15 cellular contexts compared by ENCODE assay signal in the genomic region with DNA sequence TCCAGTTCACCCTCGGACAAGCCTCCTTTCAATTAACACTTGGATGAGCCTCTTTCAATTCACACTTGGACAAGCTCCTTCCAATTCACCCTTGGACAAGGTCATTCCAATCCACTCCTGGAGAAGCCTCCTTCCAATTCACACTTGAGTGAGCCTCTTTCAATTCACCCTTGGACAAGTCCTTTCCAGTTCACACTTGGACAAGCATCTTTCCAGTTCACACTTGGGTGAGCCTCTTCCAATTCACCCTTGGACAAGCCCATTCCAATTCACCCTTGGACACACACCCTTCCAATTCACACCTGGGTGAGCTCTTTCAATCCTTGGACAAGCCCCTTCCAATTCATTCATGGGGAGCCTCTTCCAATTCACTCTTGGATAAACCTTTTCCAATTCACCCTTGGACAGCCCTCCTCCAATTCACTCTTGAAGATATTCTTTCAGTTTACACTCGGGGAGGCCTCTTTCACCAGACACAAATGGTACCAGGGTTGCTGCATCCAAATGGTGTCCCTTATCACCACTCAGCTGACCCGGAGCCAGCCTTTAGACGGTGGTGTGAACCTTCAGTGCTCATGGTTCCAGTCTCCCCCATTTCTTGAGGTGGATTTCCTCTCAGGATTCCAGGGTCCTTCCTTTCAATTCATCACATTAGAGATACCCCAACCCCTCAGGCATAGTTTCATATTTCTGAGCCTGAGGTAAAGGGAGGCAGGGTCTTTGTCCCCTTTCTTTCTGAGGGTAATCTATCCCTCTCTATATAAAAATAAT.
DNase-seq lines count a peak whose midpoint lies in the region; ATAC-seq and TF ChIP-seq lines count a peak whose summit lies in the region.
"Had no signal": no experiment of that assay in that cellular context is flagged by ENCODE, and none has a peak within 500 bp of the region (broad histone marks: within the 10 kb centered on the region; RNA-seq: fewer than 3 reads in every experiment).

No MANE protein-coding gene starts in this region.

- H3K9me3 ChIP-seq in HEK293 (ENCODE audit: control insufficient read depth, insufficient read depth, low read depth, low read length) (no peaks in the 10 kb centered on the region), T-helper 17 cell (ENCODE audit: control insufficient read depth, low read length, poor library complexity, severe bottlenecking) (no peaks in the 10 kb centered on the region)
- H3K9me3 ChIP-seq: BLaER1 had no signal

- H3K4me1 Mint-ChIP-seq in activated CD4-positive, alpha-beta T cell treated with anti-CD3 and anti-CD28 coated beads, Interleukin-2, amount 10 ng/mL, durations not matched to agents 24 days and 14 days = peaks cover 2% of the 10 kb centered on the region
- H3K4me1 Mint-ChIP-seq in T-helper 17 cell = peaks cover 3% of the 10 kb centered on the region
- H3K4me1 Mint-ChIP-seq in osteocyte (ENCODE audit: unreplicated experiment) = peaks cover 3% of the 10 kb centered on the region
- H3K4me1 Mint-ChIP-seq: CD4-positive, alpha-beta memory T cell had no signal

- TF ChIP-seq CTCF in HEK293 (tag by site-specific recombination; IDR thresholded peaks at IDR 0.05) (no peak), osteocyte (IDR thresholded peaks at IDR 0.05) (no peak)

- no peak overlapping the region for H3K4me3 ChIP-seq in HEK293 (ENCODE audit: low read depth, low read length)
- H3K4me3 ChIP-seq: BLaER1, GM12878 had no signal

- H3K9me3 Mint-ChIP-seq in activated CD4-positive, alpha-beta T cell treated with anti-CD3 and anti-CD28 coated beads, Interleukin-2, amount 10 ng/mL, durations not matched to agents 24 days and 14 days = no peaks in the 10 kb centered on the region
- no peaks in the 10 kb centered on the region for H3K9me3 Mint-ChIP-seq in osteocyte (ENCODE audit: unreplicated experiment)
- H3K9me3 Mint-ChIP-seq: CD4-positive, alpha-beta memory T cell; HFFc6 had no signal

- POLR2A ChIA-PET in HEK293 (lab: Yijun Ruan, JAX) = no interaction called here

- DNase-seq in activated CD4-positive, alpha-beta T cell treated with anti-CD3 and anti-CD28 coated beads, Interleukin-2, amount 10 ng/mL, durations not matched to agents 24 days and 14 days = peak; percentile 38
- DNase-seq in activated CD4-positive, alpha-beta T cell treated with anti-CD3 and anti-CD28 coated beads for 48 hours = no peak
- DNase-seq in T-helper 17 cell (no peak), osteocyte (ENCODE audit: extremely low spot score, unreplicated experiment) (peak; percentile 54), KG1 (lab: John Stamatoyannopoulos, UW) (no peak), NCI-H2171 (lab: John Stamatoyannopoulos, UW) (no peak)
- DNase-seq: DMS79 treated with DMSO at 0.1 percent for 48 hours, GF-D8 had no signal

- H3K4me1 ChIP-seq in HEK293 (ENCODE audit: control insufficient read depth, insufficient read depth, low read length) = no peaks in the 10 kb centered on the region

- no peaks in the 10 kb centered on the region for H3K36me3 Mint-ChIP-seq in activated CD4-positive, alpha-beta T cell treated with anti-CD3 and anti-CD28 coated beads, Interleukin-2, amount 10 ng/mL, durations not matched to agents 24 days and 14 days (ENCODE audit: low read depth)
- no peaks in the 10 kb centered on the region for H3K36me3 Mint-ChIP-seq in T-helper 17 cell (ENCODE audit: low read depth)
- no peaks in the 10 kb centered on the region for H3K36me3 Mint-ChIP-seq in osteocyte (ENCODE audit: unreplicated experiment)
- H3K36me3 Mint-ChIP-seq: CD14-positive monocyte; CD4-positive, alpha-beta memory T cell had no signal

- H3K4me3 Mint-ChIP-seq in activated CD4-positive, alpha-beta T cell treated with anti-CD3 and anti-CD28 coated beads, Interleukin-2, amount 10 ng/mL, durations not matched to agents 24 days and 14 days = no peak overlapping the region
- H3K4me3 Mint-ChIP-seq in T-helper 17 cell (no peak overlapping the region), osteocyte (ENCODE audit: unreplicated experiment) (no peak overlapping the region)
- H3K4me3 Mint-ChIP-seq: CD4-positive, alpha-beta memory T cell had no signal

- no peak for ATAC-seq in T-helper 17 cell

- intact Hi-C loops in activated CD4-positive, alpha-beta T cell treated with anti-CD3 and anti-CD28 coated beads, Interleukin-2, amount 10 ng/mL, durations not matched to agents 24 days and 14 days (cut with micrococcal nuclease) = loop anchor here (10.0 kb wide), 1 partner anchor 609 kb away; no protein-coding TSS in a partner anchor

- CTCF ChIA-PET in HEK293 (lab: Yijun Ruan, JAX) = interaction anchor here (0.5 to 8.0 kb wide), 20 partner anchors 9 to 654 kb away, joined by 3 to 72 read pairs (median 4); no protein-coding TSS in a partner anchor

- peaks cover 5% of the 10 kb centered on the region for H3K27me3 Mint-ChIP-seq in activated CD4-positive, alpha-beta T cell treated with anti-CD3 and anti-CD28 coated beads, Interleukin-2, amount 10 ng/mL, durations not matched to agents 24 days and 14 days
- H3K27me3 Mint-ChIP-seq in T-helper 17 cell = peaks cover 54% of the 10 kb centered on the region
- no peaks in the 10 kb centered on the region for H3K27me3 Mint-ChIP-seq in osteocyte (ENCODE audit: unreplicated experiment)

- H3K27ac ChIP-seq in HEK293 (ENCODE audit: extremely low read depth, low read depth, low read length) = no peak overlapping the region
- H3K27ac ChIP-seq: 22Rv1, BLaER1 had no signal

- H3K36me3 ChIP-seq in HEK293 (ENCODE audit: control insufficient read depth in 2 of 2, insufficient read depth in 1 of 2, low read length in 2 of 2) = no peaks in the 10 kb centered on the region
- H3K36me3 ChIP-seq: BLaER1 had no signal

- no peak overlapping the region for H3K27ac Mint-ChIP-seq in activated CD4-positive, alpha-beta T cell treated with anti-CD3 and anti-CD28 coated beads, Interleukin-2, amount 10 ng/mL, durations not matched to agents 24 days and 14 days
- H3K27ac Mint-ChIP-seq in T-helper 17 cell = peak overlapping the region; percentile 70
- no peak overlapping the region for H3K27ac Mint-ChIP-seq in osteocyte (ENCODE audit: unreplicated experiment)
- H3K27ac Mint-ChIP-seq: CD4-positive, alpha-beta memory T cell had no signal

TF ChIP-seq in HEK293, 187 proteins besides CTCF, POLR2A, EP300 and RAD21 (continues in another document):
- no peak for TF ChIP-seq ZNF747 (tag by site-specific recombination; IDR thresholded peaks at IDR 0.05)
- TF ChIP-seq, protein P1, sequence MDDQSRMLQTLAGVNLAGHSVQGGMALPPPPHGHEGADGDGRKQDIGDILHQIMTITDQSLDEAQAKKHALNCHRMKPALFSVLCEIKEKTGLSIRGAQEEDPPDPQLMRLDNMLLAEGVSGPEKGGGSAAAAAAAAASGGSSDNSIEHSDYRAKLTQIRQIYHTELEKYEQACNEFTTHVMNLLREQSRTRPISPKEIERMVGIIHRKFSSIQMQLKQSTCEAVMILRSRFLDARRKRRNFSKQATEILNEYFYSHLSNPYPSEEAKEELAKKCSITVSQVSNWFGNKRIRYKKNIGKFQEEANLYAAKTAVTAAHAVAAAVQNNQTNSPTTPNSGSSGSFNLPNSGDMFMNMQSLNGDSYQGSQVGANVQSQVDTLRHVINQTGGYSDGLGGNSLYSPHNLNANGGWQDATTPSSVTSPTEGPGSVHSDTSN (CRISPR knock-in tag; IDR thresholded peaks at IDR 0.05) = no peak
- TF ChIP-seq, protein P2, sequence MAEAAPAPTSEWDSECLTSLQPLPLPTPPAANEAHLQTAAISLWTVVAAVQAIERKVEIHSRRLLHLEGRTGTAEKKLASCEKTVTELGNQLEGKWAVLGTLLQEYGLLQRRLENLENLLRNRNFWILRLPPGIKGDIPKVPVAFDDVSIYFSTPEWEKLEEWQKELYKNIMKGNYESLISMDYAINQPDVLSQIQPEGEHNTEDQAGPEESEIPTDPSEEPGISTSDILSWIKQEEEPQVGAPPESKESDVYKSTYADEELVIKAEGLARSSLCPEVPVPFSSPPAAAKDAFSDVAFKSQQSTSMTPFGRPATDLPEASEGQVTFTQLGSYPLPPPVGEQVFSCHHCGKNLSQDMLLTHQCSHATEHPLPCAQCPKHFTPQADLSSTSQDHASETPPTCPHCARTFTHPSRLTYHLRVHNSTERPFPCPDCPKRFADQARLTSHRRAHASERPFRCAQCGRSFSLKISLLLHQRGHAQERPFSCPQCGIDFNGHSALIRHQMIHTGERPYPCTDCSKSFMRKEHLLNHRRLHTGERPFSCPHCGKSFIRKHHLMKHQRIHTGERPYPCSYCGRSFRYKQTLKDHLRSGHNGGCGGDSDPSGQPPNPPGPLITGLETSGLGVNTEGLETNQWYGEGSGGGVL (tag by site-specific recombination; IDR thresholded peaks at IDR 0.05) = no peak
- no peak for TF ChIP-seq YY2 (tag by site-specific recombination; IDR thresholded peaks at IDR 0.05)
- TF ChIP-seq ZFP69B (tag by site-specific recombination; IDR thresholded peaks at IDR 0.05) = no peak
- TF ChIP-seq, protein P3, sequence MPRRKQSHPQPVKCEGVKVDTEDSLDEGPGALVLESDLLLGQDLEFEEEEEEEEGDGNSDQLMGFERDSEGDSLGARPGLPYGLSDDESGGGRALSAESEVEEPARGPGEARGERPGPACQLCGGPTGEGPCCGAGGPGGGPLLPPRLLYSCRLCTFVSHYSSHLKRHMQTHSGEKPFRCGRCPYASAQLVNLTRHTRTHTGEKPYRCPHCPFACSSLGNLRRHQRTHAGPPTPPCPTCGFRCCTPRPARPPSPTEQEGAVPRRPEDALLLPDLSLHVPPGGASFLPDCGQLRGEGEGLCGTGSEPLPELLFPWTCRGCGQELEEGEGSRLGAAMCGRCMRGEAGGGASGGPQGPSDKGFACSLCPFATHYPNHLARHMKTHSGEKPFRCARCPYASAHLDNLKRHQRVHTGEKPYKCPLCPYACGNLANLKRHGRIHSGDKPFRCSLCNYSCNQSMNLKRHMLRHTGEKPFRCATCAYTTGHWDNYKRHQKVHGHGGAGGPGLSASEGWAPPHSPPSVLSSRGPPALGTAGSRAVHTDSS (tag by site-specific recombination; IDR thresholded peaks at IDR 0.05) = no peak
- TF ChIP-seq, protein P4, sequence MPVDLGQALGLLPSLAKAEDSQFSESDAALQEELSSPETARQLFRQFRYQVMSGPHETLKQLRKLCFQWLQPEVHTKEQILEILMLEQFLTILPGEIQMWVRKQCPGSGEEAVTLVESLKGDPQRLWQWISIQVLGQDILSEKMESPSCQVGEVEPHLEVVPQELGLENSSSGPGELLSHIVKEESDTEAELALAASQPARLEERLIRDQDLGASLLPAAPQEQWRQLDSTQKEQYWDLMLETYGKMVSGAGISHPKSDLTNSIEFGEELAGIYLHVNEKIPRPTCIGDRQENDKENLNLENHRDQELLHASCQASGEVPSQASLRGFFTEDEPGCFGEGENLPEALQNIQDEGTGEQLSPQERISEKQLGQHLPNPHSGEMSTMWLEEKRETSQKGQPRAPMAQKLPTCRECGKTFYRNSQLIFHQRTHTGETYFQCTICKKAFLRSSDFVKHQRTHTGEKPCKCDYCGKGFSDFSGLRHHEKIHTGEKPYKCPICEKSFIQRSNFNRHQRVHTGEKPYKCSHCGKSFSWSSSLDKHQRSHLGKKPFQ (tag by site-specific recombination; IDR thresholded peaks at IDR 0.05) = peak; percentile 99

Comparison
In these comparisons a context has a peak if more than half of its experiments do, and no peak if none do; other contexts are left out.
1. DNase-seq: peak in activated CD4-positive, alpha-beta T cell treated with anti-CD3 and anti-CD28 coated beads, Interleukin-2, amount 10 ng/mL, durations not matched to agents 24 days and 14 days (single experiment) and osteocyte (single experiment); none in activated CD4-positive, alpha-beta T cell treated with anti-CD3 and anti-CD28 coated beads for 48 hours (single experiment), T-helper 17 cell (0 of 3), KG1 (single experiment) and NCI-H2171 (single experiment).